In the genomic region with DNA sequence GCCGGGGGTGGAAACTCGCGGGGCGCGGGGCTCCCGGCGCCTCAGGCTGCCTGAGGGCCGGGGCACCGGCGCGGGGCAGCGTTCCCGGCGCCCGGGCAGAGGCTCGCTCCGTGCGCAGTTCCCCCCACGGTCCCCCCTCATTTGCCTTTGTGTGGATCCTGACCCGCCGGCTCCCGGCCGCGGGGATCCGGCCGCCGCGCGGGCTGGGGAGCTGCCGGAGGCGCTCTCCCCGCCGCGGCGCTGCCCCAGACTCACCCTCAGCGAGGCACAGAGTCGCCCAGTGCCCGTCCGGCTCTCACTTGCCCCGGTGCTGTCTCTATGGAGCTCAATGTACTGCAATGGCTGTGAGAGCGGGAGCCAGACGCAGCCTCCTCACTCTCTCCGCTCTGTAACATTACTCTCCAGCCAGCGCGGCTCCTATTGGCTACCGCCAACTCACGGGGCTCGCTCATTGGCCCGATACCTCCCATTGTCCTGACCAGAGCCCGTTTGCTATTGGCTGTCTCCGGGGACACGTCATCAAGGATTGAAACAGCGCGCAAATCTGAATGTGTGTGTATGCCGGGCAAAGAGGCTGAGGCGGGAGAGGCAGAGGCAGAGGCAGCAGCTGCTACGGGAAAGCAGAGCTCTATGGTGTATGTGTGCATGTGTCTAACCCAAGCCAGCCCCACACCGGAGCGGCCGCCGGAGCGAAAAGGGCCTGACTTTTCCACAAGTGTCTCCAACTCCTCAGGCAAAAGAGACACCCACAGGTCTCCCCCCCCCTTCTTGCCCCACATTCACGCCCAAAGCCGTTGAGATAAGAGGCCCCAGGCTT, we compare ENCODE assay signal across 1 cellular context.
TF ChIP-seq lines count a peak whose summit lies in the region.

A gene (minus strand): TSS at position 396 of the 817 bp plus-strand sequence. CDS start 2,256 bp downstream, outside the sequence.

TF ChIP-seq in GM12878, 131 proteins besides CTCF, POLR2A, EP300 and RAD21 (continued from another document and continues in another):
- TF ChIP-seq, protein P1, sequence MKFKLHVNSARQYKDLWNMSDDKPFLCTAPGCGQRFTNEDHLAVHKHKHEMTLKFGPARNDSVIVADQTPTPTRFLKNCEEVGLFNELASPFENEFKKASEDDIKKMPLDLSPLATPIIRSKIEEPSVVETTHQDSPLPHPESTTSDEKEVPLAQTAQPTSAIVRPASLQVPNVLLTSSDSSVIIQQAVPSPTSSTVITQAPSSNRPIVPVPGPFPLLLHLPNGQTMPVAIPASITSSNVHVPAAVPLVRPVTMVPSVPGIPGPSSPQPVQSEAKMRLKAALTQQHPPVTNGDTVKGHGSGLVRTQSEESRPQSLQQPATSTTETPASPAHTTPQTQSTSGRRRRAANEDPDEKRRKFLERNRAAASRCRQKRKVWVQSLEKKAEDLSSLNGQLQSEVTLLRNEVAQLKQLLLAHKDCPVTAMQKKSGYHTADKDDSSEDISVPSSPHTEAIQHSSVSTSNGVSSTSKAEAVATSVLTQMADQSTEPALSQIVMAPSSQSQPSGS (IDR thresholded peaks at IDR 0.05; ENCODE audit: low read length), result no peak
- TF ChIP-seq SREBF1 (IDR thresholded peaks at IDR 0.05; ENCODE audit: low read length), result no peak
- no peak for TF ChIP-seq ZZZ3 (IDR thresholded peaks at IDR 0.05; ENCODE audit: control insufficient read depth, insufficient read length, low read depth)
- no peak for TF ChIP-seq FOXK2 (IDR thresholded peaks at IDR 0.05)
- TF ChIP-seq FOS (IDR thresholded peaks at IDR 0.05; ENCODE audit: borderline replicate concordance, extremely low read depth, insufficient read length), result peak; percentile 77
- TF ChIP-seq SUPT20H (IDR thresholded peaks at IDR 0.05; ENCODE audit: borderline replicate concordance, control insufficient read depth, low read depth, low read length), result no peak
- TF ChIP-seq FOXM1 (IDR thresholded peaks at IDR 0.05; ENCODE audit: low read depth, low read length), result peak; percentile 43; the same call in 1 of the 2 replicates
- TF ChIP-seq RCOR1 (conservative IDR thresholded peaks at IDR 0.05; ENCODE audit: low read depth, low read length), result no peak
- TF ChIP-seq ZBED1 (IDR thresholded peaks at IDR 0.05; ENCODE audit: borderline replicate concordance), result no peak
- no peak for TF ChIP-seq MEF2B (IDR thresholded peaks at IDR 0.05; ENCODE audit: partially characterized antibody, poor library complexity, severe bottlenecking)
- TF ChIP-seq ZNF207 (IDR thresholded peaks at IDR 0.05; ENCODE audit: borderline replicate concordance), result peak; percentile 62; the same call in 1 of the 2 replicates
- TF ChIP-seq MYC (IDR thresholded peaks at IDR 0.05; ENCODE audit: insufficient read depth, insufficient read length, insufficient replicate concordance, low read length, severe bottlenecking), result no peak
- TF ChIP-seq BACH1 (IDR thresholded peaks at IDR 0.05; ENCODE audit: borderline replicate concordance), result peak; percentile 71
- TF ChIP-seq, protein P2, sequence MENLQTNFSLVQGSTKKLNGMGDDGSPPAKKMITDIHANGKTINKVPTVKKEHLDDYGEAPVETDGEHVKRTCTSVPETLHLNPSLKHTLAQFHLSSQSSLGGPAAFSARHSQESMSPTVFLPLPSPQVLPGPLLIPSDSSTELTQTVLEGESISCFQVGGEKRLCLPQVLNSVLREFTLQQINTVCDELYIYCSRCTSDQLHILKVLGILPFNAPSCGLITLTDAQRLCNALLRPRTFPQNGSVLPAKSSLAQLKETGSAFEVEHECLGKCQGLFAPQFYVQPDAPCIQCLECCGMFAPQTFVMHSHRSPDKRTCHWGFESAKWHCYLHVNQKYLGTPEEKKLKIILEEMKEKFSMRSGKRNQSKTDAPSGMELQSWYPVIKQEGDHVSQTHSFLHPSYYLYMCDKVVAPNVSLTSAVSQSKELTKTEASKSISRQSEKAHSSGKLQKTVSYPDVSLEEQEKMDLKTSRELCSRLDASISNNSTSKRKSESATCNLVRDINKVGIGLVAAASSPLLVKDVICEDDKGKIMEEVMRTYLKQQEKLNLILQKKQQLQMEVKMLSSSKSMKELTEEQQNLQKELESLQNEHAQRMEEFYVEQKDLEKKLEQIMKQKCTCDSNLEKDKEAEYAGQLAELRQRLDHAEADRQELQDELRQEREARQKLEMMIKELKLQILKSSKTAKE (IDR thresholded peaks at IDR 0.05; ENCODE audit: low read depth, poor library complexity, severe bottlenecking), result no peak
- TF ChIP-seq LARP7 (IDR thresholded peaks at IDR 0.05), result peak; percentile 90
- peak; percentile 47 for TF ChIP-seq NR2F1 (conservative IDR thresholded peaks at IDR 0.05)
- TF ChIP-seq, protein P3, sequence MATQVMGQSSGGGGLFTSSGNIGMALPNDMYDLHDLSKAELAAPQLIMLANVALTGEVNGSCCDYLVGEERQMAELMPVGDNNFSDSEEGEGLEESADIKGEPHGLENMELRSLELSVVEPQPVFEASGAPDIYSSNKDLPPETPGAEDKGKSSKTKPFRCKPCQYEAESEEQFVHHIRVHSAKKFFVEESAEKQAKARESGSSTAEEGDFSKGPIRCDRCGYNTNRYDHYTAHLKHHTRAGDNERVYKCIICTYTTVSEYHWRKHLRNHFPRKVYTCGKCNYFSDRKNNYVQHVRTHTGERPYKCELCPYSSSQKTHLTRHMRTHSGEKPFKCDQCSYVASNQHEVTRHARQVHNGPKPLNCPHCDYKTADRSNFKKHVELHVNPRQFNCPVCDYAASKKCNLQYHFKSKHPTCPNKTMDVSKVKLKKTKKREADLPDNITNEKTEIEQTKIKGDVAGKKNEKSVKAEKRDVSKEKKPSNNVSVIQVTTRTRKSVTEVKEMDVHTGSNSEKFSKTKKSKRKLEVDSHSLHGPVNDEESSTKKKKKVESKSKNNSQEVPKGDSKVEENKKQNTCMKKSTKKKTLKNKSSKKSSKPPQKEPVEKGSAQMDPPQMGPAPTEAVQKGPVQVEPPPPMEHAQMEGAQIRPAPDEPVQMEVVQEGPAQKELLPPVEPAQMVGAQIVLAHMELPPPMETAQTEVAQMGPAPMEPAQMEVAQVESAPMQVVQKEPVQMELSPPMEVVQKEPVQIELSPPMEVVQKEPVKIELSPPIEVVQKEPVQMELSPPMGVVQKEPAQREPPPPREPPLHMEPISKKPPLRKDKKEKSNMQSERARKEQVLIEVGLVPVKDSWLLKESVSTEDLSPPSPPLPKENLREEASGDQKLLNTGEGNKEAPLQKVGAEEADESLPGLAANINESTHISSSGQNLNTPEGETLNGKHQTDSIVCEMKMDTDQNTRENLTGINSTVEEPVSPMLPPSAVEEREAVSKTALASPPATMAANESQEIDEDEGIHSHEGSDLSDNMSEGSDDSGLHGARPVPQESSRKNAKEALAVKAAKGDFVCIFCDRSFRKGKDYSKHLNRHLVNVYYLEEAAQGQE (IDR thresholded peaks at IDR 0.05; ENCODE audit: low read depth, low read length), result no peak
- no peak for TF ChIP-seq HCFC1 (IDR thresholded peaks at IDR 0.05; ENCODE audit: low read length)
- TF ChIP-seq, protein P4, sequence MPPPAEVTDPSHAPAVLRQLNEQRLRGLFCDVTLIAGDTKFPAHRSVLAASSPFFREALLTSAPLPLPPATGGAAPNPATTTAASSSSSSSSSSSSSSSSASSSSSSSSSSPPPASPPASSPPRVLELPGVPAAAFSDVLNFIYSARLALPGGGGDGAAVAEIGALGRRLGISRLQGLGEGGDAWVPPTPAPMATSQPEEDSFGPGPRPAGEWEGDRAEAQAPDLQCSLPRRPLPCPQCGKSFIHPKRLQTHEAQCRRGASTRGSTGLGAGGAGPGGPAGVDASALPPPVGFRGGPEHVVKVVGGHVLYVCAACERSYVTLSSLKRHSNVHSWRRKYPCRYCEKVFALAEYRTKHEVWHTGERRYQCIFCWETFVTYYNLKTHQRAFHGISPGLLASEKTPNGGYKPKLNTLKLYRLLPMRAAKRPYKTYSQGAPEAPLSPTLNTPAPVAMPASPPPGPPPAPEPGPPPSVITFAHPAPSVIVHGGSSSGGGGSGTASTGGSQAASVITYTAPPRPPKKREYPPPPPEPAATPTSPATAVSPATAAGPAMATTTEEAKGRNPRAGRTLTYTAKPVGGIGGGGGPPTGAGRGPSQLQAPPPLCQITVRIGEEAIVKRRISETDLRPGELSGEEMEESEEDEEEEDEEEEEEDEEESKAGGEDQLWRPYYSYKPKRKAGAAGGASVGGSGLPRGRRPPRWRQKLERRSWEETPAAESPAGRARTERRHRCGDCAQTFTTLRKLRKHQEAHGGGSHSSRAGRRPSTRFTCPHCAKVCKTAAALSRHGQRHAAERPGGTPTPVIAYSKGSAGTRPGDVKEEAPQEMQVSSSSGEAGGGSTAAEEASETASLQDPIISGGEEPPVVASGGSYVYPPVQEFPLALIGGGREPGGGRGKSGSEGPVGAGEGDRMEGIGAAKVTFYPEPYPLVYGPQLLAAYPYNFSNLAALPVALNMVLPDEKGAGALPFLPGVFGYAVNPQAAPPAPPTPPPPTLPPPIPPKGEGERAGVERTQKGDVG (CRISPR knock-in tag; IDR thresholded peaks at IDR 0.05), result no peak
- peak; percentile 95 for TF ChIP-seq CREM (IDR thresholded peaks at IDR 0.05; ENCODE audit: low read depth)
- TF ChIP-seq YBX1 (IDR thresholded peaks at IDR 0.05), result no peak
- no peak for TF ChIP-seq MEF2A (IDR thresholded peaks at IDR 0.05; ENCODE audit: insufficient read depth, low read depth, low read length)
- peak; percentile 86; the same call in 1 of the 2 replicates for TF ChIP-seq TAF1 (IDR thresholded peaks at IDR 0.05; ENCODE audit: borderline replicate concordance, low read depth, low read length)
- TF ChIP-seq, protein P5, sequence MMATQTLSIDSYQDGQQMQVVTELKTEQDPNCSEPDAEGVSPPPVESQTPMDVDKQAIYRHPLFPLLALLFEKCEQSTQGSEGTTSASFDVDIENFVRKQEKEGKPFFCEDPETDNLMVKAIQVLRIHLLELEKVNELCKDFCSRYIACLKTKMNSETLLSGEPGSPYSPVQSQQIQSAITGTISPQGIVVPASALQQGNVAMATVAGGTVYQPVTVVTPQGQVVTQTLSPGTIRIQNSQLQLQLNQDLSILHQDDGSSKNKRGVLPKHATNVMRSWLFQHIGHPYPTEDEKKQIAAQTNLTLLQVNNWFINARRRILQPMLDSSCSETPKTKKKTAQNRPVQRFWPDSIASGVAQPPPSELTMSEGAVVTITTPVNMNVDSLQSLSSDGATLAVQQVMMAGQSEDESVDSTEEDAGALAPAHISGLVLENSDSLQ (IDR thresholded peaks at IDR 0.05), result peak; percentile 17; the same call in 1 of the 2 replicates
- TF ChIP-seq TCF7 (IDR thresholded peaks at IDR 0.05; ENCODE audit: borderline replicate concordance), result no peak
- peak; percentile 87 for TF ChIP-seq RFX5 (IDR thresholded peaks at IDR 0.05; ENCODE audit: low read depth, low read length)
- TF ChIP-seq, protein P6, sequence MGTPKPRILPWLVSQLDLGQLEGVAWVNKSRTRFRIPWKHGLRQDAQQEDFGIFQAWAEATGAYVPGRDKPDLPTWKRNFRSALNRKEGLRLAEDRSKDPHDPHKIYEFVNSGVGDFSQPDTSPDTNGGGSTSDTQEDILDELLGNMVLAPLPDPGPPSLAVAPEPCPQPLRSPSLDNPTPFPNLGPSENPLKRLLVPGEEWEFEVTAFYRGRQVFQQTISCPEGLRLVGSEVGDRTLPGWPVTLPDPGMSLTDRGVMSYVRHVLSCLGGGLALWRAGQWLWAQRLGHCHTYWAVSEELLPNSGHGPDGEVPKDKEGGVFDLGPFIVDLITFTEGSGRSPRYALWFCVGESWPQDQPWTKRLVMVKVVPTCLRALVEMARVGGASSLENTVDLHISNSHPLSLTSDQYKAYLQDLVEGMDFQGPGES (IDR thresholded peaks at IDR 0.05), result peak; percentile 70
- TF ChIP-seq, protein P7, sequence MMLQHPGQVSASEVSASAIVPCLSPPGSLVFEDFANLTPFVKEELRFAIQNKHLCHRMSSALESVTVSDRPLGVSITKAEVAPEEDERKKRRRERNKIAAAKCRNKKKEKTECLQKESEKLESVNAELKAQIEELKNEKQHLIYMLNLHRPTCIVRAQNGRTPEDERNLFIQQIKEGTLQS (IDR thresholded peaks at IDR 0.05; ENCODE audit: borderline replicate concordance, extremely low read depth, low read depth, low read length), result no peak
- peak; percentile 71 for TF ChIP-seq DPF2 (IDR thresholded peaks at IDR 0.05)
- TF ChIP-seq, protein P8, sequence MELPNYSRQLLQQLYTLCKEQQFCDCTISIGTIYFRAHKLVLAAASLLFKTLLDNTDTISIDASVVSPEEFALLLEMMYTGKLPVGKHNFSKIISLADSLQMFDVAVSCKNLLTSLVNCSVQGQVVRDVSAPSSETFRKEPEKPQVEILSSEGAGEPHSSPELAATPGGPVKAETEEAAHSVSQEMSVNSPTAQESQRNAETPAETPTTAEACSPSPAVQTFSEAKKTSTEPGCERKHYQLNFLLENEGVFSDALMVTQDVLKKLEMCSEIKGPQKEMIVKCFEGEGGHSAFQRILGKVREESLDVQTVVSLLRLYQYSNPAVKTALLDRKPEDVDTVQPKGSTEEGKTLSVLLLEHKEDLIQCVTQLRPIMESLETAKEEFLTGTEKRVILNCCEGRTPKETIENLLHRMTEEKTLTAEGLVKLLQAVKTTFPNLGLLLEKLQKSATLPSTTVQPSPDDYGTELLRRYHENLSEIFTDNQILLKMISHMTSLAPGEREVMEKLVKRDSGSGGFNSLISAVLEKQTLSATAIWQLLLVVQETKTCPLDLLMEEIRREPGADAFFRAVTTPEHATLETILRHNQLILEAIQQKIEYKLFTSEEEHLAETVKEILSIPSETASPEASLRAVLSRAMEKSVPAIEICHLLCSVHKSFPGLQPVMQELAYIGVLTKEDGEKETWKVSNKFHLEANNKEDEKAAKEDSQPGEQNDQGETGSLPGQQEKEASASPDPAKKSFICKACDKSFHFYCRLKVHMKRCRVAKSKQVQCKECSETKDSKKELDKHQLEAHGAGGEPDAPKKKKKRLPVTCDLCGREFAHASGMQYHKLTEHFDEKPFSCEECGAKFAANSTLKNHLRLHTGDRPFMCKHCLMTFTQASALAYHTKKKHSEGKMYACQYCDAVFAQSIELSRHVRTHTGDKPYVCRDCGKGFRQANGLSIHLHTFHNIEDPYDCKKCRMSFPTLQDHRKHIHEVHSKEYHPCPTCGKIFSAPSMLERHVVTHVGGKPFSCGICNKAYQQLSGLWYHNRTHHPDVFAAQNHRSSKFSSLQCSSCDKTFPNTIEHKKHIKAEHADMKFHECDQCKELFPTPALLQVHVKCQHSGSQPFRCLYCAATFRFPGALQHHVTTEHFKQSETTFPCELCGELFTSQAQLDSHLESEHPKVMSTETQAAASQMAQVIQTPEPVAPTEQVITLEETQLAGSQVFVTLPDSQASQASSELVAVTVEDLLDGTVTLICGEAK (IDR thresholded peaks at IDR 0.05; ENCODE audit: borderline replicate concordance), result no peak
- peak; percentile 27; the same call in 1 of the 2 replicates for TF ChIP-seq PAX5 (IDR thresholded peaks at IDR 0.05; ENCODE audit: borderline replicate concordance, low read depth, low read length)
- no peak for TF ChIP-seq CHD1 (IDR thresholded peaks at IDR 0.05; ENCODE audit: low read depth, low read length)
